ENCODE assay signal across 13 cellular contexts in genomic region chr6:159075506-159076100, GRCh38. TPM values are rescaled to one million over a fixed set of nuclear protein-coding genes. Genes with fewer than 3 reads are reported as not detected.
DNase-seq lines count a peak whose midpoint lies in the region; ATAC-seq and TF ChIP-seq lines count a peak whose summit lies in the region.
"Had no signal": no experiment of that assay in that cellular context is flagged by ENCODE, and none has a peak within 500 bp of the region (broad histone marks: within the 10 kb centered on the region; RNA-seq: fewer than 3 reads in every experiment).

No MANE protein-coding gene starts in this region.

- no peak for TF ChIP-seq CTCF in nephron progenitor cell (IDR thresholded peaks at IDR 0.05)
- TF ChIP-seq CTCF in MM.1S (IDR thresholded peaks at IDR 0.05; ENCODE audit: low read length), result no peak

- no peak for DNase-seq in CD4-positive, CD25-positive, alpha-beta regulatory T cell
- DNase-seq in Kasumi-1 (lab: John Stamatoyannopoulos, UW), result peak; percentile 53 to 66
- peak; percentile 12 for DNase-seq in astrocyte of the hippocampus (ENCODE audit: low read depth, low spot score)
- no peak for DNase-seq in nephron progenitor cell
- DNase-seq in MM.1S, result no peak
- DNase-seq: activated naive CD4-positive, alpha-beta T cell; BE2C; DMS79 treated with DMSO at 0.1 percent for 48 hours; spleen had no signal

- no peaks in the 10 kb centered on the region for H4K20me1 ChIP-seq in MM.1S (ENCODE audit: insufficient read depth, low read length)

- H3K36me3 Mint-ChIP-seq in CD4-positive, CD25-positive, alpha-beta regulatory T cell, result peaks cover 4% of the 10 kb centered on the region
- H3K36me3 Mint-ChIP-seq in nephron progenitor cell (ENCODE audit: low read depth), result no peaks in the 10 kb centered on the region

- ATAC-seq in CD4-positive, CD25-positive, alpha-beta regulatory T cell (ENCODE audit: low read depth in 2 of 2), result no peak
- ATAC-seq in GM18511 (IDR thresholded peaks at IDR 0.05; ENCODE audit: unreplicated experiment), result no peak
- no peak for ATAC-seq in HG02798 (IDR thresholded peaks at IDR 0.05; ENCODE audit: poor library complexity, unreplicated experiment)
- ATAC-seq: SK-N-SH treated with all-trans-retinoic acid at 6 μM for 48 hours had no signal

- no peak overlapping the region for H3K4me2 ChIP-seq in MM.1S (ENCODE audit: low read depth, low read length)

- H3K9ac ChIP-seq in MM.1S (ENCODE audit: low read length), result no peak overlapping the region
- H3K9ac ChIP-seq: parathyroid adenoma had no signal

- H3K4me3 ChIP-seq in CD4-positive, CD25-positive, alpha-beta regulatory T cell (ENCODE audit: low read depth, low read length), result no peak overlapping the region
- H3K4me3 ChIP-seq in MM.1S (ENCODE audit: low read length), result no peak overlapping the region
- H3K4me3 ChIP-seq: spleen had no signal

- H3K4me3 Mint-ChIP-seq in CD4-positive, CD25-positive, alpha-beta regulatory T cell, result no peak overlapping the region
- peak overlapping the region; percentile 35 for H3K4me3 Mint-ChIP-seq in nephron progenitor cell

- H3K79me2 ChIP-seq in MM.1S (ENCODE audit: low read length), result no peaks in the 10 kb centered on the region
- H3K79me2 ChIP-seq: parathyroid adenoma had no signal

- H3K27me3 ChIP-seq in CD4-positive, CD25-positive, alpha-beta regulatory T cell (ENCODE audit: control insufficient read depth, insufficient read depth, low read length), result no peaks in the 10 kb centered on the region
- no peaks in the 10 kb centered on the region for H3K27me3 ChIP-seq in MM.1S (replicated peaks; ENCODE audit: insufficient read depth, low read length)
- H3K27me3 ChIP-seq: spleen had no signal

- H3K27ac ChIP-seq in CD4-positive, CD25-positive, alpha-beta regulatory T cell (ENCODE audit: insufficient read depth, low read length, poor library complexity, severe bottlenecking), result no peak overlapping the region
- H3K27ac ChIP-seq in MM.1S (ENCODE audit: low read length), result no peak overlapping the region
- H3K27ac ChIP-seq: parathyroid adenoma, spleen had no signal

- H3K4me1 ChIP-seq in CD4-positive, CD25-positive, alpha-beta regulatory T cell (ENCODE audit: control insufficient read depth, insufficient read depth, low read length, poor library complexity, severe bottlenecking), result peaks cover 15% of the 10 kb centered on the region
- no peaks in the 10 kb centered on the region for H3K4me1 ChIP-seq in MM.1S (ENCODE audit: low read length)
- H3K4me1 ChIP-seq: BE2C, parathyroid adenoma had no signal

- H3K9me3 ChIP-seq in CD4-positive, CD25-positive, alpha-beta regulatory T cell (ENCODE audit: control insufficient read depth in 2 of 2, low read length in 2 of 2), result no peaks in the 10 kb centered on the region
- no peaks in the 10 kb centered on the region for H3K9me3 ChIP-seq in MM.1S (replicated peaks; ENCODE audit: insufficient read depth, low read length)
- H3K9me3 ChIP-seq: BE2C, spleen had no signal

- no peak overlapping the region for H2AFZ ChIP-seq in MM.1S (ENCODE audit: low read length)
- H2AFZ ChIP-seq: parathyroid adenoma had no signal

- peak overlapping the region in 2 of 3 donors; percentile 42 to 65 for H3K27ac Mint-ChIP-seq in CD4-positive, CD25-positive, alpha-beta regulatory T cell
- H3K27ac Mint-ChIP-seq in nephron progenitor cell, result no peak overlapping the region

- peaks cover 20 to 50% (median 24%) of the 10 kb centered on the region in 4 donors for H3K4me1 Mint-ChIP-seq in CD4-positive, CD25-positive, alpha-beta regulatory T cell
- peaks cover 19% of the 10 kb centered on the region for H3K4me1 Mint-ChIP-seq in nephron progenitor cell

- no peaks in the 10 kb centered on the region for H3K9me2 ChIP-seq in MM.1S (replicated peaks; ENCODE audit: insufficient read depth, low read length)

- H3F3A ChIP-seq in MM.1S (ENCODE audit: insufficient read depth, low read length), result no peaks in the 10 kb centered on the region

- H3K36me3 ChIP-seq in CD4-positive, CD25-positive, alpha-beta regulatory T cell (ENCODE audit: control insufficient read depth, insufficient read depth, low read length), result no peaks in the 10 kb centered on the region
- H3K36me3 ChIP-seq in MM.1S (replicated peaks; ENCODE audit: insufficient read depth, low read length), result no peaks in the 10 kb centered on the region
- H3K36me3 ChIP-seq: BE2C, spleen had no signal

- H3K27me3 Mint-ChIP-seq in CD4-positive, CD25-positive, alpha-beta regulatory T cell, result peaks cover 5% of the 10 kb centered on the region
- H3K27me3 Mint-ChIP-seq in nephron progenitor cell (ENCODE audit: low read depth, poor library complexity), result peaks cover 26% of the 10 kb centered on the region

- H3K9me3 Mint-ChIP-seq in CD4-positive, CD25-positive, alpha-beta regulatory T cell, result peaks cover 0 to 4% (median 0%) of the 10 kb centered on the region in 7 donors
- no peaks in the 10 kb centered on the region for H3K9me3 Mint-ChIP-seq in nephron progenitor cell

RNA-seq across cellular contexts. Expression of gene TAGAP, which starts 30.8 kb away (rescaled TPM):
- total RNA-seq in CD4-positive, CD25-positive, alpha-beta regulatory T cell, result 330 TPM
- polyA plus RNA-seq in CD4-positive, CD25-positive, alpha-beta regulatory T cell, result 100 to 1,000 TPM; 105 to 191 (median 161) TPM

Comparison
In these comparisons a context has a peak if more than half of its experiments do, and no peak if none do; other contexts are left out.
1. DNase-seq: peak in Kasumi-1 (2 of 2) and astrocyte of the hippocampus (single experiment); none in CD4-positive, CD25-positive, alpha-beta regulatory T cell (0 of 3), nephron progenitor cell (single experiment) and MM.1S (single experiment).